In the genomic region with DNA sequence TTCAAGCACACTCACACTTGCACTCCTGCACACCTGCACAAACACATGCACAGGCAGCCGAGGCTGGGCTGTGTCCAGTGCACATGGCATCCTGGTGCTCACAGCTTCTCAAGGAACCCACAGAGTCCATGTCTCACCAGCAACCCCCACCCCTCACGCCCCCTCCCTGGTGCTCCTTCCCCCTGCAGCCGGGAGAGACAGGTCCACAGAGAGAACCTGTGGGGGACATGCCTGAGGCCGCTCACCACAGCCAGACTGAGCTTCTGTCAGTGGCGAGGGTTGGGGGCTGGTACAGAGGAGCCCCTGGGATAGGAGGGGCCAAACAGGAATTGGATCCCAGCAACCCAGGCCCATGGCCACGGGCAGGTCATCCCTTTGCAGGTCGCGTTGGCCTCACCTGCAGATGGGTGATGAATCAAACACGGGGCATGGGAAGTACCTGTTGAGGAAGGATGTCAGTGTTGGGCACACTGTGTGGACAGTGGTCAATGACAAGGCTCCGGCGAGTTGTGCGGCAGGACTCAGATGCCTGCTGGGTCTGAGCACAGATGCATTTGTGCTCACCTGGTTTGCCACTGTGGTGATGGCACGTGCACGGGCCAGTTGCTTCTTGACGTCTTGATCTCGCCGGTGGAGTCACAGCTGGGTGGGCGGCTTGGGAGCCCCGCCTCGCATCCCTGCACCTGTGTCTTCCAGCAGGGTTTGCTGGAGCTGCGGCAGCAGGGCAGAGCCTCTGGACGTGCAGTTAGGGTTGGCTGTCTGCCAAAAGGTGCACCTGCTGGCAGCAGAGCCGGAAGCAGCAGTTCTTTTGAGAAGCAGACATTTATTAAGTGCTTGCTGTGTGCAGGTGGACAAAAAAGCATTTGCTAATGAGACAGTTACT, we compare ENCODE assay signal across 11 cellular contexts.
A peak's percentile ranks its signal among the peaks of the same experiment; 100 is the strongest.
DNase-seq lines count a peak whose midpoint lies in the region; ATAC-seq, FAIRE-seq and TF ChIP-seq lines count a peak whose summit lies in the region.
"Had no signal": no experiment of that assay in that cellular context is flagged by ENCODE, and none has a peak within 500 bp of the region (broad histone marks: within the 10 kb centered on the region; RNA-seq: fewer than 3 reads in every experiment).

No MANE protein-coding gene starts in this region.

- no peak for TF ChIP-seq EP300 in ovary (IDR thresholded peaks at IDR 0.05)

- H3K27ac ChIP-seq in DND-41 (ENCODE audit: low read length) (no peak overlapping the region), OCI-LY7 (ENCODE audit: low read depth, low read length, poor library complexity, severe bottlenecking) (peak overlapping the region; percentile 47), osteoblast (ENCODE audit: low read depth, low read length) (no peak overlapping the region), ovary (no peak overlapping the region)
- H3K27ac ChIP-seq: adrenal gland, heart left ventricle, tibial artery had no signal

- TF ChIP-seq POLR2A in ovary (IDR thresholded peaks at IDR 0.05) (no peak), GM12892 (IDR thresholded peaks at IDR 0.05; ENCODE audit: low read depth, low read length) (no peak)

- no peak overlapping the region for H3K4me3 ChIP-seq in DND-41 (ENCODE audit: low read depth in 1 of 2, low read length in 2 of 2)
- H3K4me3 ChIP-seq in OCI-LY7 (ENCODE audit: low read depth, low read length, poor library complexity, severe bottlenecking), result no peak overlapping the region
- no peak overlapping the region for H3K4me3 ChIP-seq in osteoblast (ENCODE audit: insufficient read depth, low read length)
- H3K4me3 ChIP-seq in ovary, result no peak overlapping the region
- H3K4me3 ChIP-seq: adrenal gland, heart left ventricle, tibial artery had no signal

- CTCF ChIA-PET in OCI-LY7 (lab: Charles Lee; ENCODE audit: unreplicated experiment), result interaction anchor here (1.0 kb wide), 1 partner anchor 74 kb away, joined by 3 read pairs; no protein-coding TSS in a partner anchor

- H3K36me3 ChIP-seq in DND-41 (ENCODE audit: insufficient read depth, low read length), result no peaks in the 10 kb centered on the region
- no peaks in the 10 kb centered on the region for H3K36me3 ChIP-seq in OCI-LY7 (ENCODE audit: insufficient read depth, low read length)
- H3K36me3 ChIP-seq in osteoblast (ENCODE audit: insufficient read depth, low read length), result no peaks in the 10 kb centered on the region
- H3K36me3 ChIP-seq in ovary, result no peaks in the 10 kb centered on the region
- H3K36me3 ChIP-seq: adrenal gland, heart left ventricle, tibial artery had no signal

- no peak overlapping the region for H3K9ac ChIP-seq in DND-41 (ENCODE audit: low read depth, low read length)

- intact Hi-C loops in OCI-LY7 (cut with micrococcal nuclease; ENCODE audit: unreplicated experiment) (loop anchor here (2.0 kb wide), 1 partner anchor 94 kb away; no protein-coding TSS in a partner anchor), ovary (cut with DNase I) (no loop called here)

- BruUV-seq in OCI-LY7 (replicated peaks; lab: Mats Ljungman, UMichigan), result no TSS peak

- DNase-seq in DND-41 (peak; percentile 19), NCI-H146 treated with DMSO at 0.1 percent for 48 hours (lab: John Stamatoyannopoulos, UW; ENCODE audit: unreplicated experiment) (peak; percentile 99), OCI-LY7 (ENCODE audit: low spot score) (peak; percentile 87), osteoblast (ENCODE audit: insufficient read length, low spot score, missing footprints) (peak; percentile 53), ovary (no peak), omental fat pad (ENCODE audit: low spot score) (no peak), GM12892 (ENCODE audit: insufficient read length) (no peak)
- no peak for DNase-seq in activated CD4-positive, CD25-positive, alpha-beta regulatory T cell treated with anti-CD3 and anti-CD28 coated beads, Interleukin-2, amount 50 U/mL, for 72 hours

- H3K9me3 ChIP-seq in DND-41 (ENCODE audit: insufficient read depth, low read length, severe bottlenecking) (no peaks in the 10 kb centered on the region), OCI-LY7 (ENCODE audit: low read length) (no peaks in the 10 kb centered on the region), osteoblast (ENCODE audit: low read depth, low read length) (no peaks in the 10 kb centered on the region), ovary (no peaks in the 10 kb centered on the region)
- H3K9me3 ChIP-seq: adrenal gland, heart left ventricle, tibial artery had no signal

- H3K4me2 ChIP-seq in DND-41 (ENCODE audit: insufficient read depth, low read length) (no peak overlapping the region), OCI-LY7 (ENCODE audit: low read length) (peak overlapping the region; percentile 35), osteoblast (ENCODE audit: insufficient read depth, low read length) (no peak overlapping the region)

- TF ChIP-seq CTCF in DND-41 (IDR thresholded peaks at IDR 0.05; ENCODE audit: borderline replicate concordance, extremely low read depth, low read length, poor library complexity, severe bottlenecking) (no peak), OCI-LY7 (conservative IDR thresholded peaks at IDR 0.05; ENCODE audit: low read length) (no peak), osteoblast (IDR thresholded peaks at IDR 0.05; ENCODE audit: extremely low read depth, low read depth, low read length) (no peak), ovary (IDR thresholded peaks at IDR 0.05) (no peak), omental fat pad (IDR thresholded peaks at IDR 0.05) (no peak)

- H3K9me2 ChIP-seq in OCI-LY7 (ENCODE audit: insufficient read depth, low read length), result no peaks in the 10 kb centered on the region

- 76 to 77% (median 77%) methylated on average over 21 to 23 of the region's 23 CpGs for WGBS in ovary, 3 donors

- H3K4me1 ChIP-seq in DND-41 (ENCODE audit: insufficient read depth, low read length) (peaks cover 32% of the 10 kb centered on the region), OCI-LY7 (ENCODE audit: insufficient read depth, low read length, poor library complexity, severe bottlenecking) (peaks cover 55% of the 10 kb centered on the region), osteoblast (ENCODE audit: insufficient read depth, low read length) (no peaks in the 10 kb centered on the region), ovary (ENCODE audit: insufficient read depth) (peaks cover 5% of the 10 kb centered on the region)
- H3K4me1 ChIP-seq: adrenal gland, tibial artery had no signal

- H3K79me2 ChIP-seq in DND-41 (ENCODE audit: insufficient read depth, low read length) (no peaks in the 10 kb centered on the region), OCI-LY7 (ENCODE audit: insufficient read depth, low read depth, low read length) (no peaks in the 10 kb centered on the region), osteoblast (ENCODE audit: insufficient read depth, low read length) (no peaks in the 10 kb centered on the region)

- no peak for FAIRE-seq in GM12892 (lab: Jason Lieb, UNC)

- ATAC-seq in DND-41 (ENCODE audit: insufficient read depth, low read depth) (no peak), omental fat pad (ENCODE audit: low FRiP score) (no peak)
- ATAC-seq: heart left ventricle had no signal

- H4K20me1 ChIP-seq in DND-41 (ENCODE audit: insufficient read depth, low read length), result no peaks in the 10 kb centered on the region
- H4K20me1 ChIP-seq in OCI-LY7 (ENCODE audit: insufficient read depth, low read length), result no peaks in the 10 kb centered on the region
- H4K20me1 ChIP-seq in osteoblast (ENCODE audit: insufficient read depth, low read length), result no peaks in the 10 kb centered on the region

- no peaks in the 10 kb centered on the region for H3K27me3 ChIP-seq in DND-41 (ENCODE audit: insufficient read depth, low read length, poor library complexity)
- H3K27me3 ChIP-seq in osteoblast (ENCODE audit: insufficient read depth, low read length), result no peaks in the 10 kb centered on the region
- H3K27me3 ChIP-seq in ovary, result no peaks in the 10 kb centered on the region
- H3K27me3 ChIP-seq: adrenal gland, heart left ventricle had no signal

- POLR2A ChIA-PET in OCI-LY7 (lab: Charles Lee), result interaction anchor here (0.6 to 1.2 kb wide), 2 partner anchors 15 to 239 kb away, joined by 3 read pairs; no protein-coding TSS in a partner anchor

- no peak overlapping the region for H2AFZ ChIP-seq in DND-41 (ENCODE audit: low read depth, low read length)
- no peak overlapping the region for H2AFZ ChIP-seq in OCI-LY7 (ENCODE audit: low read length)
- no peak overlapping the region for H2AFZ ChIP-seq in osteoblast (ENCODE audit: low read length)

Comparison
In these comparisons a context has a peak if more than half of its experiments do, and no peak if none do; other contexts are left out.
1. DNase-seq: peak in DND-41 (single experiment), NCI-H146 treated with DMSO at 0.1 percent for 48 hours (single experiment), OCI-LY7 (single experiment) and osteoblast (single experiment); none in ovary (0 of 5), omental fat pad (single experiment), GM12892 (single experiment) and activated CD4-positive, CD25-positive, alpha-beta regulatory T cell treated with anti-CD3 and anti-CD28 coated beads, Interleukin-2, amount 50 U/mL, for 72 hours (single experiment).